In genomic region chr2:109231428-109231827, GRCh38 we compare ENCODE assay signal across 17 cellular contexts.
DNase-seq lines count a peak whose midpoint lies in the region; ATAC-seq and TF ChIP-seq lines count a peak whose summit lies in the region.
"Had no signal": no experiment of that assay in that cellular context is flagged by ENCODE, and none has a peak within 500 bp of the region (broad histone marks: within the 10 kb centered on the region; RNA-seq: fewer than 3 reads in every experiment).

No MANE protein-coding gene starts in this region.

- no peak overlapping the region for H3K23ac ChIP-seq in IMR-90 (ENCODE audit: low read depth, low read length)

- H2AFZ ChIP-seq in IMR-90 (replicated peaks; ENCODE audit: low read length, poor library complexity): no peak overlapping the region

- peak overlapping the region in 7 of 12 donors; percentile 8 to 70 (median 60) for H3K27ac ChIP-seq in heart left ventricle
- H3K27ac ChIP-seq in right cardiac atrium (ENCODE audit: low read length): no peak overlapping the region
- H3K27ac ChIP-seq in IMR-90 (ENCODE audit: insufficient read depth, low read length): no peak overlapping the region
- peak overlapping the region; percentile 20 to 35 for H3K27ac ChIP-seq in right atrium auricular region
- H3K27ac ChIP-seq in gastrocnemius medialis: peak overlapping the region; percentile 43 to 64 (median 49)
- H3K27ac ChIP-seq: SJCRH30 had no signal

- no peak overlapping the region for H3K4ac ChIP-seq in IMR-90 (ENCODE audit: low read depth, low read length)

- H3K4me2 ChIP-seq in IMR-90 (ENCODE audit: low read depth, low read length): no peak overlapping the region; the same call in 1 of the 2 replicates

- no peak overlapping the region for H4K91ac ChIP-seq in IMR-90 (ENCODE audit: insufficient read depth, low read depth, low read length)

- no peak overlapping the region for H2AK9ac ChIP-seq in IMR-90 (replicated peaks; ENCODE audit: low read depth, low read length, poor library complexity)

- DNase-seq in heart left ventricle (no peak), right cardiac atrium (no peak), IMR-90 (no peak), right atrium auricular region (ENCODE audit: low spot score) (no peak), gastrocnemius medialis (no peak), inferior parietal cortex (ENCODE audit: extremely low spot score) (no peak), DMS 273 (lab: John Stamatoyannopoulos, UW; ENCODE audit: unreplicated experiment) (no peak)
- DNase-seq: AML-193; MG63; NCI-H187 treated with DMSO at 0.1 percent for 48 hours; NCI-H2171; NCI-H345; NCI-H774; NK-92 treated with Interleukin-12 subunit alpha and Interleukin-12 subunit beta, amount 100 ng/mL, for 24 hours; SJCRH30 had no signal

- TF ChIP-seq POLR2A in heart left ventricle (IDR thresholded peaks at IDR 0.05): no peak
- TF ChIP-seq POLR2A in IMR-90 (IDR thresholded peaks at IDR 0.05; ENCODE audit: low read depth, low read length): no peak
- TF ChIP-seq POLR2A in gastrocnemius medialis (IDR thresholded peaks at IDR 0.05): no peak

- no peak overlapping the region for H2BK120ac ChIP-seq in IMR-90 (ENCODE audit: low read depth, low read length)

- intact Hi-C loops in heart left ventricle (cut with DNase I) (loop anchor here in 1 of 10 donors (5.0 kb wide), 1 partner anchor 49 kb away; no protein-coding TSS in a partner anchor), right cardiac atrium (cut with DNase I) (no loop called here), IMR-90 (cut with micrococcal nuclease) (no loop called here), gastrocnemius medialis (cut with DNase I; ENCODE audit: low total_unique reads) (no loop called here)

- no peak for ATAC-seq in heart left ventricle
- ATAC-seq in right cardiac atrium: no peak
- no peak for ATAC-seq in IMR-90 (ENCODE audit: low read depth)
- no peak for ATAC-seq in gastrocnemius medialis
- ATAC-seq in HG03432 (IDR thresholded peaks at IDR 0.05; ENCODE audit: unreplicated experiment): no peak
- ATAC-seq: Panc1 had no signal

- no peak overlapping the region for H4K8ac ChIP-seq in IMR-90 (ENCODE audit: low read depth in 2 of 2, low read length in 2 of 2)

- TF ChIP-seq CTCF in heart left ventricle (IDR thresholded peaks at IDR 0.05) (no peak), IMR-90 (conservative IDR thresholded peaks at IDR 0.05; ENCODE audit: low read depth, low read length) (no peak), right atrium auricular region (IDR thresholded peaks at IDR 0.05) (no peak), gastrocnemius medialis (IDR thresholded peaks at IDR 0.05 in 4 of 5, conservative IDR thresholded peaks at IDR 0.05 in 1 of 5) (no peak)

- no peak for TF ChIP-seq RAD21 in IMR-90 (IDR thresholded peaks at IDR 0.05; ENCODE audit: low read length)

- H3K9ac ChIP-seq in IMR-90 (ENCODE audit: low read depth, low read length): no peak overlapping the region

- H2BK5ac ChIP-seq in IMR-90 (ENCODE audit: low read depth, low read length, poor library complexity, severe bottlenecking): no peak overlapping the region

- H3K14ac ChIP-seq in IMR-90 (replicated peaks; ENCODE audit: low read depth, low read length): no peak overlapping the region

- H3K79me1 ChIP-seq in IMR-90 (ENCODE audit: low read depth in 1 of 2, low read length in 2 of 2): peaks cover 58 to 88% of the 10 kb centered on the region in 2 experiments

- dilution Hi-C loops in IMR-90 (cut with HindIII; ENCODE audit: low sequenced_read_pairs, unreplicated experiment): no loop called here

- peak overlapping the region; percentile 30; the same call in 1 of the 2 replicates for H4K5ac ChIP-seq in IMR-90 (ENCODE audit: low read depth, low read length)

- H3K27me3 ChIP-seq in heart left ventricle (no peaks in the 10 kb centered on the region), right cardiac atrium (ENCODE audit: control insufficient read depth, insufficient read depth) (no peaks in the 10 kb centered on the region), IMR-90 (ENCODE audit: control insufficient read depth, insufficient read depth, low read length) (no peaks in the 10 kb centered on the region), right atrium auricular region (no peaks in the 10 kb centered on the region), gastrocnemius medialis (no peaks in the 10 kb centered on the region)
- H3K27me3 ChIP-seq: MG63, SJCRH30 had no signal

- BruUV-seq in IMR-90 (replicated peaks; lab: Mats Ljungman, UMichigan): no TSS peak

- peaks cover 19% of the 10 kb centered on the region for H3K9me1 ChIP-seq in IMR-90 (ENCODE audit: insufficient read depth, low read length)

- H3K9me3 ChIP-seq in heart left ventricle: peaks cover 0 to 4% (median 0%) of the 10 kb centered on the region in 12 donors
- no peaks in the 10 kb centered on the region for H3K9me3 ChIP-seq in right cardiac atrium (ENCODE audit: control insufficient read depth, low read length)
- no peaks in the 10 kb centered on the region for H3K9me3 ChIP-seq in IMR-90 (ENCODE audit: control insufficient read depth, insufficient read depth, low read length)
- no peaks in the 10 kb centered on the region for H3K9me3 ChIP-seq in right atrium auricular region
- no peaks in the 10 kb centered on the region for H3K9me3 ChIP-seq in gastrocnemius medialis
- H3K9me3 ChIP-seq: MG63, SJCRH30 had no signal

- H4K20me1 ChIP-seq in IMR-90 (ENCODE audit: insufficient read depth, low read length): peaks cover 45% of the 10 kb centered on the region

- WGBS in heart left ventricle, 4 donors: 20 to 33% (median 31%) methylated on average over 3 of the region's 3 CpGs
- WGBS in right cardiac atrium: 28% methylated on average over 3 of the region's 3 CpGs
- WGBS in IMR-90 (ENCODE audit: extremely low coverage in 2 of 2, insufficient read length in 1 of 2), 2 experiments: no CpG with 5 or more reads among the region's 3 CpGs

- H3K4me3 ChIP-seq in heart left ventricle (no peak overlapping the region), right cardiac atrium (ENCODE audit: low read length) (no peak overlapping the region), IMR-90 (ENCODE audit: insufficient read depth, low read depth, low read length) (no peak overlapping the region), right atrium auricular region (no peak overlapping the region), gastrocnemius medialis (no peak overlapping the region)
- H3K4me3 ChIP-seq: MG63, SJCRH30 had no signal

- H2BK15ac ChIP-seq in IMR-90 (ENCODE audit: low read depth, low read length): no peak overlapping the region

- CTCF ChIA-PET in IMR-90 (lab: Yijun Ruan, JAX): interaction anchor here (1.0 kb wide), 1 partner anchor 21 kb away, joined by 3 read pairs; no protein-coding TSS in a partner anchor

- POLR2A ChIA-PET in IMR-90 (lab: Charles Lee; ENCODE audit: unreplicated experiment): no interaction called here

- H3K56ac ChIP-seq in IMR-90 (ENCODE audit: extremely low read depth, insufficient read depth, low read length): no peak overlapping the region

- H3K4me1 ChIP-seq in heart left ventricle: peaks cover 0 to 38% (median 18%) of the 10 kb centered on the region in 12 donors
- H3K4me1 ChIP-seq in right cardiac atrium (ENCODE audit: control insufficient read depth, insufficient read depth, low read length): peaks cover 5% of the 10 kb centered on the region
- peaks cover 11% of the 10 kb centered on the region for H3K4me1 ChIP-seq in IMR-90 (ENCODE audit: control insufficient read depth, insufficient read depth, low read length)
- peaks cover 0 to 28% of the 10 kb centered on the region in 2 donors for H3K4me1 ChIP-seq in right atrium auricular region
- peaks cover 13 to 33% of the 10 kb centered on the region in 2 donors for H3K4me1 ChIP-seq in gastrocnemius medialis
- H3K4me1 ChIP-seq: SJCRH30 had no signal

- in situ Hi-C loops in IMR-90 (cut with MboI; ENCODE audit: low sequenced_read_pairs): no loop called here
- in situ Hi-C loops in gastrocnemius medialis (cut with MboI; ENCODE audit: low sequenced_read_pairs in 4 of 4): no loop called here

- H3K36me3 ChIP-seq in heart left ventricle: no peaks in the 10 kb centered on the region
- H3K36me3 ChIP-seq in IMR-90 (ENCODE audit: control insufficient read depth, insufficient read depth, low read length): no peaks in the 10 kb centered on the region
- H3K36me3 ChIP-seq in right atrium auricular region: no peaks in the 10 kb centered on the region
- H3K36me3 ChIP-seq in gastrocnemius medialis: no peaks in the 10 kb centered on the region
- H3K36me3 ChIP-seq: MG63, SJCRH30 had no signal

- peak overlapping the region; percentile 9; the same call in 1 of the 2 replicates for H3K18ac ChIP-seq in IMR-90 (ENCODE audit: low read depth, low read length)

- no peak overlapping the region for H2BK20ac ChIP-seq in IMR-90 (ENCODE audit: low read depth, low read length)

- no peak overlapping the region for H2AK5ac ChIP-seq in IMR-90 (ENCODE audit: low read depth, low read length)

TF ChIP-seq in IMR-90, 13 proteins besides CTCF, POLR2A, EP300 and RAD21 (continues in another document):
- no peak for TF ChIP-seq CEBPB (IDR thresholded peaks at IDR 0.05; ENCODE audit: low read depth, low read length)
- no peak for TF ChIP-seq SMC3 (IDR thresholded peaks at IDR 0.05; ENCODE audit: low read depth, low read length)
- TF ChIP-seq NFE2L2 (IDR thresholded peaks at IDR 0.05; ENCODE audit: low read depth, low read length): no peak
- TF ChIP-seq RFX5 (IDR thresholded peaks at IDR 0.05; ENCODE audit: low read depth, low read length): no peak
- TF ChIP-seq RCOR1 (IDR thresholded peaks at IDR 0.05; ENCODE audit: insufficient replicate concordance, low read length): no peak
- TF ChIP-seq ELK1 (IDR thresholded peaks at IDR 0.05; ENCODE audit: borderline replicate concordance, low read depth, low read length): no peak
- no peak for TF ChIP-seq MXI1 (IDR thresholded peaks at IDR 0.05; ENCODE audit: borderline replicate concordance, low read depth, low read length)
- no peak for TF ChIP-seq MAZ (IDR thresholded peaks at IDR 0.05; ENCODE audit: borderline replicate concordance, low read depth, low read length)
- no peak for TF ChIP-seq CHD1 (IDR thresholded peaks at IDR 0.05; ENCODE audit: low read depth, low read length)
- TF ChIP-seq FOS (IDR thresholded peaks at IDR 0.05; ENCODE audit: low read depth, low read length): no peak
- no peak for TF ChIP-seq MAFK (IDR thresholded peaks at IDR 0.05; ENCODE audit: low read depth, low read length)

Comparison
In these comparisons a context has a peak if more than half of its experiments do, and no peak if none do; other contexts are left out.
1. H3K27ac ChIP-seq: peak in heart left ventricle (7 of 12), right atrium auricular region (2 of 2) and gastrocnemius medialis (4 of 4); none in right cardiac atrium (single experiment) and IMR-90 (single experiment).